ENCODE assay signal across 8 cellular contexts in genomic region chr10:35642793-35643114, GRCh38. TPM values are rescaled to one million over a fixed set of nuclear protein-coding genes. Genes with fewer than 3 reads are reported as not detected.
DNase-seq lines count a peak whose midpoint lies in the region; ATAC-seq and TF ChIP-seq lines count a peak whose summit lies in the region.

No MANE protein-coding gene starts in this region.

- ATAC-seq in activated naive CD8-positive, alpha-beta T cell treated with anti-CD3 and anti-CD28 coated beads, Interleukin-2, amount 10 ng/mL, durations not matched to agents 7 days and 5 days (ENCODE audit: low read depth): no peak

- no peak overlapping the region for H3K9ac ChIP-seq in smooth muscle cell (ENCODE audit: low read depth)

- no peaks in the 10 kb centered on the region for H3F3A ChIP-seq in smooth muscle cell (ENCODE audit: low read depth)

- peak overlapping the region; percentile 83 for H3K4me3 Mint-ChIP-seq in HFFc6
- peak overlapping the region; percentile 81 for H3K4me3 Mint-ChIP-seq in activated naive CD8-positive, alpha-beta T cell treated with anti-CD3 and anti-CD28 coated beads, Interleukin-2, amount 10 ng/mL, durations not matched to agents 7 days and 5 days

- no peaks in the 10 kb centered on the region for H3K36me3 ChIP-seq in smooth muscle cell (ENCODE audit: low read depth)

- peak overlapping the region; percentile 96 for H2AFZ ChIP-seq in smooth muscle cell (ENCODE audit: low read depth)

- POLR2A ChIA-PET in activated naive CD8-positive, alpha-beta T cell treated with anti-CD3 and anti-CD28 coated beads, Interleukin-2, amount 10 ng/mL, durations not matched to agents 7 days and 5 days (lab: Charles Lee): no interaction called here

- under 1% methylated on average over 17 of the region's 17 CpGs for whole genome bisulfite sequencing in smooth muscle cell (ENCODE audit: low lambda C conversion rate)

- DNase-seq in HFFc6: no peak
- DNase-seq in activated naive CD8-positive, alpha-beta T cell treated with anti-CD3 and anti-CD28 coated beads, Interleukin-2, amount 10 ng/mL, durations not matched to agents 7 days and 5 days: no peak
- no peak for DNase-seq in smooth muscle cell (lab: John Stamatoyannopoulos, UW; ENCODE audit: unreplicated experiment)
- DNase-seq in NCI-H2227 (lab: John Stamatoyannopoulos, UW; ENCODE audit: unreplicated experiment): no peak
- DNase-seq in GM03348 (ENCODE audit: low spot score): no peak
- no peak for DNase-seq in RPMI8226
- no peak for DNase-seq in ureter (ENCODE audit: low spot score)

- peaks cover 19% of the 10 kb centered on the region for H4K20me1 ChIP-seq in smooth muscle cell (ENCODE audit: low read depth)

- peak overlapping the region; percentile 85 for H3K4me2 ChIP-seq in smooth muscle cell

- H3K27ac ChIP-seq in smooth muscle cell (ENCODE audit: low read depth): no peak overlapping the region

- H3K9me3 Mint-ChIP-seq in HFFc6: no peaks in the 10 kb centered on the region
- H3K9me3 Mint-ChIP-seq in activated naive CD8-positive, alpha-beta T cell treated with anti-CD3 and anti-CD28 coated beads, Interleukin-2, amount 10 ng/mL, durations not matched to agents 7 days and 5 days: no peaks in the 10 kb centered on the region

- H3K4me3 ChIP-seq in iPS-18c (ENCODE audit: insufficient read depth, low read depth, low read length) (peak overlapping the region; percentile 67), smooth muscle cell (peak overlapping the region; percentile 64)

- no peaks in the 10 kb centered on the region for H3K36me3 Mint-ChIP-seq in HFFc6 (ENCODE audit: low read depth)
- H3K36me3 Mint-ChIP-seq in activated naive CD8-positive, alpha-beta T cell treated with anti-CD3 and anti-CD28 coated beads, Interleukin-2, amount 10 ng/mL, durations not matched to agents 7 days and 5 days: no peaks in the 10 kb centered on the region

- H3K27me3 ChIP-seq in smooth muscle cell (ENCODE audit: low read depth): peaks cover 4% of the 10 kb centered on the region

- no peaks in the 10 kb centered on the region for H3K9me3 ChIP-seq in iPS-18c (ENCODE audit: control insufficient read depth, insufficient read depth, low read length)
- H3K9me3 ChIP-seq in smooth muscle cell (replicated peaks; ENCODE audit: low read depth): no peaks in the 10 kb centered on the region

- peaks cover 29% of the 10 kb centered on the region for H3K4me1 ChIP-seq in smooth muscle cell (ENCODE audit: low read depth)

- H3K27me3 Mint-ChIP-seq in HFFc6 (ENCODE audit: insufficient read depth): peaks cover 36% of the 10 kb centered on the region
- peaks cover 66% of the 10 kb centered on the region for H3K27me3 Mint-ChIP-seq in activated naive CD8-positive, alpha-beta T cell treated with anti-CD3 and anti-CD28 coated beads, Interleukin-2, amount 10 ng/mL, durations not matched to agents 7 days and 5 days

- H3K79me2 ChIP-seq in smooth muscle cell (ENCODE audit: low read depth): peaks cover 12% of the 10 kb centered on the region

- no peak overlapping the region for H3K27ac Mint-ChIP-seq in HFFc6
- H3K27ac Mint-ChIP-seq in activated naive CD8-positive, alpha-beta T cell treated with anti-CD3 and anti-CD28 coated beads, Interleukin-2, amount 10 ng/mL, durations not matched to agents 7 days and 5 days: no peak overlapping the region

- H3K4me1 Mint-ChIP-seq in HFFc6 (ENCODE audit: low read depth): peaks cover 19% of the 10 kb centered on the region
- H3K4me1 Mint-ChIP-seq in activated naive CD8-positive, alpha-beta T cell treated with anti-CD3 and anti-CD28 coated beads, Interleukin-2, amount 10 ng/mL, durations not matched to agents 7 days and 5 days: peaks cover 9% of the 10 kb centered on the region

- TF ChIP-seq CTCF in HFFc6 (IDR thresholded peaks at IDR 0.05): no peak
- TF ChIP-seq CTCF in smooth muscle cell (IDR thresholded peaks at IDR 0.05; ENCODE audit: borderline replicate concordance, insufficient read depth, poor library complexity, severe bottlenecking): no peak

RNA-seq across cellular contexts. Expression of gene FZD8, which starts 0.7 kb away (rescaled TPM):
- 1 to 10 TPM in 2 of 6 experiments, under 1 TPM in 4; 0.24 to 1.2 (median 0.84) TPM for total RNA-seq in HFFc6 (2021; fragmentation: NEBNext Ultra II Directional; extraction: Animal tissue kit (Norgen Biotek cat#: 25700))
- under 1 TPM; 0.28 to 0.42 TPM for total RNA-seq in activated naive CD8-positive, alpha-beta T cell treated with anti-CD3 and anti-CD28 coated beads, Interleukin-2, amount 10 ng/mL, durations not matched to agents 7 days and 5 days
- 12.0 and 15.3 TPM in 2 replicates for total RNA-seq in smooth muscle cell
- 4.8 and 6.8 TPM in 2 replicates for polyA plus RNA-seq in smooth muscle cell
- total RNA-seq in ureter: 2.6 TPM

RNA-seq across cellular contexts. Expression of gene GJD4, which starts 37.6 kb away (rescaled TPM):
- not detected for total RNA-seq in HFFc6 (2021; fragmentation: NEBNext Ultra II Directional; extraction: Animal tissue kit (Norgen Biotek cat#: 25700))
- total RNA-seq in activated naive CD8-positive, alpha-beta T cell treated with anti-CD3 and anti-CD28 coated beads, Interleukin-2, amount 10 ng/mL, durations not matched to agents 7 days and 5 days: not detected
- total RNA-seq in smooth muscle cell: not detected in 2 replicates
- not detected in 2 replicates for polyA plus RNA-seq in smooth muscle cell
- total RNA-seq in ureter: not detected
